In genomic region chr7:116797611-116798010, GRCh38 we compare ENCODE assay signal across 17 cellular contexts.
DNase-seq lines count a peak whose midpoint lies in the region; ATAC-seq and TF ChIP-seq lines count a peak whose summit lies in the region.
"Had no signal": no experiment of that assay in that cellular context is flagged by ENCODE, and none has a peak within 500 bp of the region (broad histone marks: within the 10 kb centered on the region; RNA-seq: fewer than 3 reads in every experiment).

No MANE protein-coding gene starts in this region.

- POLR2A ChIA-PET in RWPE1 (lab: Yijun Ruan, JAX; ENCODE audit: low non-redundant PET) = no interaction called here

- CTCF ChIA-PET in RWPE1 (lab: Yijun Ruan, JAX) = interaction anchor here (0.7 to 1.2 kb wide), 3 partner anchors 13 to 621 kb away, joined by 3 to 5 read pairs (median 4); partner anchors contain the start of gene MET

- no peaks in the 10 kb centered on the region for H3K36me3 ChIP-seq in mucosa of rectum (ENCODE audit: control insufficient read depth in 2 of 2, insufficient read depth in 2 of 2, low read length in 2 of 2)
- H3K36me3 ChIP-seq: cardiac muscle cell, SJSA1 had no signal

- DNase-seq in Daoy (ENCODE audit: low read depth) (peak; percentile 26), RWPE1 (ENCODE audit: low spot score) (peak; percentile 60), DMS53 (lab: John Stamatoyannopoulos, UW) (no peak), cerebellar nuclear complex (lab: John Stamatoyannopoulos, UW) (no peak), activated T-cell treated with anti-CD3 and anti-CD28 coated beads for 4 hours (no peak)
- no peak for DNase-seq in activated CD4-positive, alpha-beta T cell treated with anti-CD3 and anti-CD28 coated beads for 48 hours
- DNase-seq: activated CD4-positive, alpha-beta T cell treated with anti-CD3 and anti-CD28 coated beads for 36 hours; activated T-cell treated with anti-CD3 and anti-CD28 coated beads, Interleukin-2, amount 50 U/mL, for 4 hours; GDM1; NCI-H1436; nucleus accumbens; stimulated activated CD4-positive, alpha-beta T cell treated with anti-CD3 and anti-CD28 coated beads, Interleukin-4, amount 100 ng/mL, for 1 hour; stimulated activated CD8-positive, alpha-beta memory T cell treated with anti-CD3 and anti-CD28 coated beads, Interleukin-4, amount 100 ng/mL, for 48 hours had no signal

- peaks cover 18 to 43% of the 10 kb centered on the region in 2 donors for H3K4me1 ChIP-seq in mucosa of rectum (ENCODE audit: control insufficient read depth in 2 of 2, insufficient read depth in 2 of 2, low read length in 2 of 2)

- H3K9me3 ChIP-seq in mucosa of rectum (ENCODE audit: control insufficient read depth in 2 of 2, low read length in 2 of 2) = no peaks in the 10 kb centered on the region
- H3K9me3 ChIP-seq: SJSA1 had no signal

- H3K27me3 ChIP-seq in mucosa of rectum (ENCODE audit: control insufficient read depth in 2 of 2, insufficient read depth in 2 of 2, low read length in 2 of 2) = no peaks in the 10 kb centered on the region
- H3K27me3 ChIP-seq: cardiac muscle cell, SJSA1 had no signal

- no peak overlapping the region for H3K27ac ChIP-seq in RWPE1
- H3K27ac ChIP-seq in mucosa of rectum (ENCODE audit: low read depth in 2 of 2, low read length in 2 of 2) = peak overlapping the region; percentile 55 to 65
- H3K27ac ChIP-seq: cardiac muscle cell, SJSA1 had no signal

- peak; percentile 80 for ATAC-seq in esophagus mucosa
- ATAC-seq: activated CD4-positive, alpha-beta T cell treated with anti-CD3 and anti-CD28 coated beads for 36 hours; activated T-cell treated with anti-CD3 and anti-CD28 coated beads, Interleukin-2, amount 50 U/mL, for 4 hours had no signal

- peak overlapping the region in 1 of 2 donors; percentile 19 for H3K9ac ChIP-seq in mucosa of rectum (ENCODE audit: low read depth in 1 of 2, low read length in 2 of 2)

- H3K4me3 ChIP-seq in mucosa of rectum (ENCODE audit: low read length in 2 of 2) = no peak overlapping the region
- H3K4me3 ChIP-seq: cardiac muscle cell, SJSA1 had no signal

- TF ChIP-seq CTCF in RWPE1 (conservative IDR thresholded peaks at IDR 0.05; ENCODE audit: low read depth) = no peak

Comparison
In these comparisons a context has a peak if more than half of its experiments do, and no peak if none do; other contexts are left out.
1. DNase-seq: peak in Daoy (single experiment) and RWPE1 (single experiment); none in DMS53 (single experiment), cerebellar nuclear complex (0 of 2), activated CD4-positive, alpha-beta T cell treated with anti-CD3 and anti-CD28 coated beads for 48 hours (single experiment) and activated T-cell treated with anti-CD3 and anti-CD28 coated beads for 4 hours (single experiment).